ENCODE assay signal across 9 cellular contexts in genomic region chr11:128802358-128802981, GRCh38.
DNase-seq lines count a peak whose midpoint lies in the region; ATAC-seq, FAIRE-seq and TF ChIP-seq lines count a peak whose summit lies in the region.
"Had no signal": no experiment of that assay in that cellular context is flagged by ENCODE, and none has a peak within 500 bp of the region (broad histone marks: within the 10 kb centered on the region; RNA-seq: fewer than 3 reads in every experiment).

No MANE protein-coding gene starts in this region.

- no peak overlapping the region for H3K4me2 ChIP-seq in astrocyte (ENCODE audit: low read length)

- H3K4me3 ChIP-seq in astrocyte (ENCODE audit: insufficient read depth, low read depth, low read length): no peak overlapping the region
- H3K4me3 ChIP-seq: lung had no signal

- ATAC-seq in HG03378 (IDR thresholded peaks at IDR 0.05; ENCODE audit: unreplicated experiment): peak; percentile 66
- no peak for ATAC-seq in memory B cell (ENCODE audit: low read depth)
- ATAC-seq in HG03442 (IDR thresholded peaks at IDR 0.05; ENCODE audit: unreplicated experiment): no peak
- no peak for ATAC-seq in GM21825 (IDR thresholded peaks at IDR 0.05; ENCODE audit: unreplicated experiment)

- TF ChIP-seq CTCF in astrocyte (IDR thresholded peaks at IDR 0.05; ENCODE audit: insufficient read depth, low read depth, low read length): peak; percentile 51

- no peaks in the 10 kb centered on the region for H3K79me2 ChIP-seq in astrocyte (ENCODE audit: insufficient read depth, low read length)

- no peaks in the 10 kb centered on the region for H3K9me3 ChIP-seq in astrocyte (ENCODE audit: insufficient read depth, low read depth, low read length)

- H3K27ac ChIP-seq in astrocyte (ENCODE audit: low read depth, low read length): no peak overlapping the region

- no peaks in the 10 kb centered on the region for H3K27me3 ChIP-seq in astrocyte (ENCODE audit: insufficient read depth, low read length)

- no peak for TF ChIP-seq POLR2A in erythroblast (IDR thresholded peaks at IDR 0.05; ENCODE audit: low read length)

- H3K9ac ChIP-seq in astrocyte (ENCODE audit: low read length): no peak overlapping the region

- H3K36me3 Mint-ChIP-seq in astrocyte (ENCODE audit: low read depth, unreplicated experiment) (peaks cover 8% of the 10 kb centered on the region), memory B cell (peaks cover 22% of the 10 kb centered on the region)

- H3K4me1 ChIP-seq in astrocyte (ENCODE audit: insufficient read depth, low read length): peaks cover 23% of the 10 kb centered on the region

- H3K9me3 Mint-ChIP-seq in astrocyte (ENCODE audit: unreplicated experiment) (no peaks in the 10 kb centered on the region), memory B cell (no peaks in the 10 kb centered on the region)

- H3K27ac Mint-ChIP-seq in astrocyte (ENCODE audit: unreplicated experiment) (peak overlapping the region; percentile 30), memory B cell (peak overlapping the region; percentile 41)

- H2AFZ ChIP-seq in astrocyte (ENCODE audit: low read depth, low read length): no peak overlapping the region

- H3K27me3 Mint-ChIP-seq in astrocyte (ENCODE audit: low read depth, unreplicated experiment) (no peaks in the 10 kb centered on the region), memory B cell (no peaks in the 10 kb centered on the region)

- no peaks in the 10 kb centered on the region for H3K36me3 ChIP-seq in astrocyte (ENCODE audit: insufficient read depth, low read length)

- peaks cover 43% of the 10 kb centered on the region for H3K4me1 Mint-ChIP-seq in astrocyte (ENCODE audit: low read depth, unreplicated experiment)
- H3K4me1 Mint-ChIP-seq in memory B cell: peaks cover 10% of the 10 kb centered on the region

- DNase-seq in DMS53 treated with DMSO at 0.1 percent for 48 hours (lab: John Stamatoyannopoulos, UW; ENCODE audit: unreplicated experiment) (peak; percentile 36), astrocyte (ENCODE audit: low read depth) (no peak), memory B cell (ENCODE audit: low spot score in 2 of 2) (no peak), erythroblast (lab: John Stamatoyannopoulos, UW) (no peak), putamen (ENCODE audit: low spot score) (no peak)

- H3K4me3 Mint-ChIP-seq in astrocyte (ENCODE audit: unreplicated experiment) (no peak overlapping the region), memory B cell (no peak overlapping the region)

- no peaks in the 10 kb centered on the region for H4K20me1 ChIP-seq in astrocyte (ENCODE audit: insufficient read depth, low read length)

- no peak for FAIRE-seq in astrocyte (lab: Jason Lieb, UNC)
